ENCODE assay signal across 8 cellular contexts in genomic region chr2:105287692-105288091, GRCh38. TPM values are rescaled to one million over a fixed set of nuclear protein-coding genes. Genes with fewer than 3 reads are reported as not detected.
DNase-seq lines count a peak whose midpoint lies in the region; ATAC-seq and TF ChIP-seq lines count a peak whose summit lies in the region.

No MANE protein-coding gene starts in this region.

- no peaks in the 10 kb centered on the region for H3K4me1 ChIP-seq in esophagus muscularis mucosa

- H3K27ac ChIP-seq in esophagus muscularis mucosa (replicated peaks in 1 of 4), result no peak overlapping the region

- no peaks in the 10 kb centered on the region for H3K9me3 ChIP-seq in esophagus muscularis mucosa

- no peaks in the 10 kb centered on the region for H3K27me3 ChIP-seq in esophagus muscularis mucosa

- WGBS in esophagus muscularis mucosa, result 59% methylated on average over 5 of the region's 5 CpGs

- peak; percentile 12 for DNase-seq in GF-D8 (lab: John Stamatoyannopoulos, UW)
- peak; percentile 22 for DNase-seq in SKM-1 (lab: John Stamatoyannopoulos, UW; ENCODE audit: unreplicated experiment)
- DNase-seq in esophagus muscularis mucosa (ENCODE audit: extremely low spot score), result no peak
- peak; percentile 11 for DNase-seq in pulmonary artery endothelial cell (ENCODE audit: low read depth, low spot score)
- DNase-seq in NCI-H345 treated with DMSO at 0.1 percent for 48 hours (lab: John Stamatoyannopoulos, UW; ENCODE audit: unreplicated experiment), result no peak

- no peak for TF ChIP-seq POLR2A in esophagus muscularis mucosa (IDR thresholded peaks at IDR 0.05; ENCODE audit: low read depth)

- ATAC-seq in HG02870 (IDR thresholded peaks at IDR 0.05; ENCODE audit: unreplicated experiment), result peak; percentile 51
- no peak for ATAC-seq in HG03280 (IDR thresholded peaks at IDR 0.05; ENCODE audit: unreplicated experiment)
- no peak for ATAC-seq in GM18520 (IDR thresholded peaks at IDR 0.05; ENCODE audit: unreplicated experiment)

- peak; percentile 29 to 46 (median 34) for TF ChIP-seq CTCF in esophagus muscularis mucosa (IDR thresholded peaks at IDR 0.05)

- peaks cover 5 to 97% (median 55%) of the 10 kb centered on the region in 4 donors for H3K36me3 ChIP-seq in esophagus muscularis mucosa

- intact Hi-C loops in esophagus muscularis mucosa (cut with DNase I), result no loop called here

- no peak overlapping the region for H3K4me3 ChIP-seq in esophagus muscularis mucosa

- no peak for TF ChIP-seq EP300 in esophagus muscularis mucosa (IDR thresholded peaks at IDR 0.05)

RNA-seq across cellular contexts. Expression of gene TGFBRAP1, which starts 41.8 kb away (rescaled TPM):
- total RNA-seq in esophagus muscularis mucosa (10 to 100 TPM; 20.8 to 34.4 (median 27.9) TPM), pulmonary artery endothelial cell (46.0 and 48.4 TPM in 2 replicates)

RNA-seq across cellular contexts. Expression of gene GPR45, which starts 46.1 kb away (rescaled TPM):
- not detected for total RNA-seq in esophagus muscularis mucosa
- not detected in 2 replicates for total RNA-seq in pulmonary artery endothelial cell

RNA-seq across cellular contexts. Expression of gene C2orf49, which starts 49.6 kb away (rescaled TPM):
- total RNA-seq in esophagus muscularis mucosa, result 10 to 100 TPM; 16.4 to 19.5 (median 17.7) TPM
- total RNA-seq in pulmonary artery endothelial cell, result 12.7 and 20.5 TPM in 2 replicates

Comparison
In these comparisons a context has a peak if more than half of its experiments do, and no peak if none do; other contexts are left out.
1. DNase-seq: peak in GF-D8 (single experiment), SKM-1 (single experiment) and pulmonary artery endothelial cell (single experiment); none in esophagus muscularis mucosa (single experiment) and NCI-H345 treated with DMSO at 0.1 percent for 48 hours (single experiment).